8 cellular contexts compared by ENCODE assay signal in genomic region chr7:149598721-149599308, GRCh38.
A peak's percentile ranks its signal among the peaks of the same experiment; 100 is the strongest.
DNase-seq lines count a peak whose midpoint lies in the region; ATAC-seq, FAIRE-seq and TF ChIP-seq lines count a peak whose summit lies in the region.

No MANE protein-coding gene starts in this region.

- TF ChIP-seq RAD21 in IMR-90 (IDR thresholded peaks at IDR 0.05; ENCODE audit: low read length) = peak; percentile 44

- FAIRE-seq in kidney (lab: Jason Lieb, UNC) = no peak

- TF ChIP-seq POLR2A in IMR-90 (IDR thresholded peaks at IDR 0.05; ENCODE audit: low read depth, low read length) (no peak), adrenal gland (IDR thresholded peaks at IDR 0.05) (no peak), testis (IDR thresholded peaks at IDR 0.05) (no peak)

- dilution Hi-C loops in IMR-90 (cut with HindIII; ENCODE audit: low sequenced_read_pairs, unreplicated experiment) = no loop called here

- no peak overlapping the region for H3K14ac ChIP-seq in IMR-90 (replicated peaks; ENCODE audit: low read depth, low read length)

- in situ Hi-C loops in IMR-90 (cut with MboI; ENCODE audit: low sequenced_read_pairs) = no loop called here

- H3K79me1 ChIP-seq in IMR-90 (ENCODE audit: low read depth in 1 of 2, low read length in 2 of 2) = peaks cover 9 to 28% of the 10 kb centered on the region in 2 experiments; a peak in 3 of 4 replicates

- intact Hi-C loops in activated naive CD4-positive, alpha-beta T cell treated with anti-CD3 and anti-CD28 coated beads for 36 hours (cut with micrococcal nuclease) = loop anchor here (1.0 kb wide), 2 partner anchors 139 to 177 kb away; no protein-coding TSS in a partner anchor
- intact Hi-C loops in IMR-90 (cut with micrococcal nuclease) (loop anchor here (10.0 kb wide), 1 partner anchor 284 kb away; no protein-coding TSS in a partner anchor), adrenal gland (cut with DNase I) (no loop called here), kidney (cut with DNase I) (no loop called here), testis (cut with DNase I; ENCODE audit: low total_unique reads) (no loop called here)

- no peak overlapping the region for H3K4me3 Mint-ChIP-seq in activated naive CD4-positive, alpha-beta T cell treated with anti-CD3 and anti-CD28 coated beads for 36 hours

- H3K4me1 Mint-ChIP-seq in activated naive CD4-positive, alpha-beta T cell treated with anti-CD3 and anti-CD28 coated beads for 36 hours (ENCODE audit: low read depth) = peaks cover 36% of the 10 kb centered on the region

- H3K36me3 Mint-ChIP-seq in activated naive CD4-positive, alpha-beta T cell treated with anti-CD3 and anti-CD28 coated beads for 36 hours (ENCODE audit: low read depth) = peaks cover 42% of the 10 kb centered on the region

- WGBS in IMR-90 (ENCODE audit: extremely low coverage in 2 of 2, insufficient read length in 1 of 2), 2 experiments = no CpG with 5 or more reads among the region's 1 CpG
- 95 to 100% (median 95%) methylated on average over 1 of the region's 1 CpG for WGBS in adrenal gland, 4 donors
- WGBS in testis, 2 donors = 95 to 100% methylated on average over 1 of the region's 1 CpG

- no TSS peak for BruUV-seq in IMR-90 (replicated peaks; lab: Mats Ljungman, UMichigan)

- H2AK5ac ChIP-seq in IMR-90 (ENCODE audit: low read depth, low read length) = no peak overlapping the region

- H3K9me1 ChIP-seq in IMR-90 (ENCODE audit: insufficient read depth, low read length) = peaks cover 7% of the 10 kb centered on the region; the same call in 1 of the 2 replicates

- H3K4me2 ChIP-seq in IMR-90 (ENCODE audit: low read depth, low read length) = no peak overlapping the region

- H3K9me3 ChIP-seq in IMR-90 (ENCODE audit: control insufficient read depth, insufficient read depth, low read length) (no peaks in the 10 kb centered on the region), adrenal gland (replicated peaks in 1 of 3) (no peaks in the 10 kb centered on the region), kidney (ENCODE audit: control insufficient read depth in 1 of 2, low read length in 2 of 2) (no peaks in the 10 kb centered on the region), testis (no peaks in the 10 kb centered on the region)

- H3K4ac ChIP-seq in IMR-90 (ENCODE audit: low read depth, low read length) = no peak overlapping the region

- no peak overlapping the region for H4K91ac ChIP-seq in IMR-90 (ENCODE audit: insufficient read depth, low read depth, low read length)

- no peak overlapping the region for H3K9ac ChIP-seq in IMR-90 (ENCODE audit: low read depth, low read length)
- no peak overlapping the region for H3K9ac ChIP-seq in kidney (ENCODE audit: low read length in 2 of 2)

- H3K23ac ChIP-seq in IMR-90 (ENCODE audit: low read depth, low read length) = no peak overlapping the region

- no peak overlapping the region for H4K8ac ChIP-seq in IMR-90 (ENCODE audit: low read depth in 2 of 2, low read length in 2 of 2)

- H2BK120ac ChIP-seq in IMR-90 (ENCODE audit: low read depth, low read length) = no peak overlapping the region

- H2BK20ac ChIP-seq in IMR-90 (ENCODE audit: low read depth, low read length) = no peak overlapping the region

- CTCF ChIA-PET in activated naive CD4-positive, alpha-beta T cell treated with anti-CD3 and anti-CD28 coated beads for 36 hours (lab: Charles Lee) = interaction anchor here (0.6 to 2.2 kb wide), 10 partner anchors 11 to 1872 kb away, joined by 3 to 10 read pairs (median 4); no protein-coding TSS in a partner anchor
- CTCF ChIA-PET in IMR-90 (lab: Yijun Ruan, JAX) = interaction anchor here (0.6 to 1.0 kb wide), 3 partner anchors 18 to 289 kb away, joined by 3 to 5 read pairs (median 3); no protein-coding TSS in a partner anchor

- POLR2A ChIA-PET in IMR-90 (lab: Charles Lee; ENCODE audit: unreplicated experiment) = no interaction called here

- no peak overlapping the region for H2BK5ac ChIP-seq in IMR-90 (ENCODE audit: low read depth, low read length, poor library complexity, severe bottlenecking)

- DNase-seq in activated naive CD4-positive, alpha-beta T cell treated with anti-CD3 and anti-CD28 coated beads for 36 hours = peak; percentile 69
- no peak for DNase-seq in activated naive CD4-positive, alpha-beta T cell treated with anti-CD3 and anti-CD28 coated beads, Interleukin-2, amount 50 U/mL, for 16 hours
- DNase-seq in IMR-90 = peak; percentile 38
- peak in 4 of 7 donors; percentile 36 to 58 (median 38) for DNase-seq in adrenal gland
- no peak for DNase-seq in kidney
- no peak for DNase-seq in CD1c-positive myeloid dendritic cell (ENCODE audit: extremely low spot score)
- DNase-seq in testis = no peak

- H3K27ac Mint-ChIP-seq in activated naive CD4-positive, alpha-beta T cell treated with anti-CD3 and anti-CD28 coated beads for 36 hours = peak overlapping the region; percentile 51

- peaks cover 36% of the 10 kb centered on the region for H3K36me3 ChIP-seq in IMR-90 (ENCODE audit: control insufficient read depth, insufficient read depth, low read length)
- H3K36me3 ChIP-seq in adrenal gland (replicated peaks in 1 of 2) = peaks cover 0 to 13% of the 10 kb centered on the region in 2 donors
- H3K36me3 ChIP-seq in kidney (ENCODE audit: control insufficient read depth in 1 of 2, insufficient read depth in 2 of 2, low read length in 2 of 2) = peaks cover 14 to 15% of the 10 kb centered on the region in 2 donors
- no peaks in the 10 kb centered on the region for H3K36me3 ChIP-seq in testis (ENCODE audit: low read depth, missing control alignments)

- peaks cover 3% of the 10 kb centered on the region; the same call in 1 of the 2 replicates for H4K20me1 ChIP-seq in IMR-90 (ENCODE audit: insufficient read depth, low read length)

- H3K18ac ChIP-seq in IMR-90 (ENCODE audit: low read depth, low read length) = no peak overlapping the region

- H3K56ac ChIP-seq in IMR-90 (ENCODE audit: extremely low read depth, insufficient read depth, low read length) = no peak overlapping the region

- no peaks in the 10 kb centered on the region for H3K9me3 Mint-ChIP-seq in activated naive CD4-positive, alpha-beta T cell treated with anti-CD3 and anti-CD28 coated beads for 36 hours

- H3K4me3 ChIP-seq in IMR-90 (ENCODE audit: insufficient read depth, low read depth, low read length) (no peak overlapping the region), adrenal gland (no peak overlapping the region), kidney (ENCODE audit: low read length in 2 of 2) (no peak overlapping the region), testis (no peak overlapping the region)

- peak; percentile 37 for TF ChIP-seq CTCF in IMR-90 (conservative IDR thresholded peaks at IDR 0.05; ENCODE audit: low read depth, low read length)
- peak in 5 of 6 experiments; percentile 31 to 41 (median 36) for TF ChIP-seq CTCF in adrenal gland (IDR thresholded peaks at IDR 0.05)
- peak; percentile 24 for TF ChIP-seq CTCF in kidney (IDR thresholded peaks at IDR 0.05; ENCODE audit: borderline replicate concordance, extremely low read depth, insufficient read depth)
- no peak for TF ChIP-seq CTCF in testis (IDR thresholded peaks at IDR 0.05)

- H3K27me3 ChIP-seq in IMR-90 (ENCODE audit: control insufficient read depth, insufficient read depth, low read length) (no peaks in the 10 kb centered on the region), adrenal gland (no peaks in the 10 kb centered on the region), testis (no peaks in the 10 kb centered on the region)

- H3K27ac ChIP-seq in IMR-90 (ENCODE audit: insufficient read depth, low read length) (no peak overlapping the region), adrenal gland (no peak overlapping the region), kidney (ENCODE audit: low read depth in 2 of 2, low read length in 2 of 2) (no peak overlapping the region), testis (no peak overlapping the region)

- H3K27me3 Mint-ChIP-seq in activated naive CD4-positive, alpha-beta T cell treated with anti-CD3 and anti-CD28 coated beads for 36 hours (ENCODE audit: low read depth) = no peaks in the 10 kb centered on the region

- H3K4me1 ChIP-seq in IMR-90 (ENCODE audit: control insufficient read depth, insufficient read depth, low read length) = no peaks in the 10 kb centered on the region
- H3K4me1 ChIP-seq in adrenal gland (replicated peaks in 1 of 2) = no peaks in the 10 kb centered on the region
- no peaks in the 10 kb centered on the region for H3K4me1 ChIP-seq in kidney (ENCODE audit: control insufficient read depth in 1 of 2, insufficient read depth in 1 of 2, low read depth in 1 of 2, low read length in 2 of 2)
- H3K4me1 ChIP-seq in testis = no peaks in the 10 kb centered on the region

- no peak overlapping the region for H4K5ac ChIP-seq in IMR-90 (ENCODE audit: low read depth, low read length)

- H2AK9ac ChIP-seq in IMR-90 (replicated peaks; ENCODE audit: low read depth, low read length, poor library complexity) = no peak overlapping the region

- no peak overlapping the region for H2BK15ac ChIP-seq in IMR-90 (ENCODE audit: low read depth, low read length)

- no peak overlapping the region for H2AFZ ChIP-seq in IMR-90 (replicated peaks; ENCODE audit: low read length, poor library complexity)

- ATAC-seq in IMR-90 (ENCODE audit: low read depth) (peak; percentile 79), GM19452 (IDR thresholded peaks at IDR 0.05; ENCODE audit: unreplicated experiment) (no peak)

TF ChIP-seq in IMR-90, 13 proteins besides CTCF, POLR2A, EP300 and RAD21:
- TF ChIP-seq RCOR1 (IDR thresholded peaks at IDR 0.05; ENCODE audit: insufficient replicate concordance, low read length) (no peak), SMC3 (IDR thresholded peaks at IDR 0.05; ENCODE audit: low read depth, low read length) (peak; percentile 29; the same call in 1 of the 2 replicates)

Comparison
In these comparisons a context has a peak if more than half of its experiments do, and no peak if none do; other contexts are left out.
1. DNase-seq: peak in activated naive CD4-positive, alpha-beta T cell treated with anti-CD3 and anti-CD28 coated beads for 36 hours (single experiment), IMR-90 (single experiment) and adrenal gland (4 of 7); none in activated naive CD4-positive, alpha-beta T cell treated with anti-CD3 and anti-CD28 coated beads, Interleukin-2, amount 50 U/mL, for 16 hours (single experiment), kidney (single experiment), CD1c-positive myeloid dendritic cell (single experiment) and testis (single experiment).
2. CTCF ChIP-seq: peak in IMR-90 (single experiment), adrenal gland (5 of 6) and kidney (single experiment); none in testis (0 of 3).
3. intact Hi-C loops: an anchor here in activated naive CD4-positive, alpha-beta T cell treated with anti-CD3 and anti-CD28 coated beads for 36 hours (1.0 kb wide) and IMR-90 (10.0 kb wide); none called in adrenal gland, kidney and testis.